8 cellular contexts compared by ENCODE assay signal in genomic region chr17:74429604-74430384, GRCh38. TPM values are rescaled to one million over a fixed set of nuclear protein-coding genes. Genes with fewer than 3 reads are reported as not detected.
DNase-seq lines count a peak whose midpoint lies in the region; ATAC-seq and TF ChIP-seq lines count a peak whose summit lies in the region.

No MANE protein-coding gene starts in this region.

- peak overlapping the region; percentile 81 to 98 for H3K9ac ChIP-seq in colonic mucosa (ENCODE audit: low read depth in 2 of 2, low read length in 2 of 2)

- H3K4me3 Mint-ChIP-seq in CD8-positive, alpha-beta T cell: peak overlapping the region; percentile 39

- DNase-seq in CD8-positive, alpha-beta T cell: no peak
- DNase-seq in colonic mucosa: peak; percentile 69
- DNase-seq in putamen (ENCODE audit: low spot score): no peak
- DNase-seq in NCI-H1436 treated with DMSO at 0.1 percent for 48 hours (lab: John Stamatoyannopoulos, UW): no peak
- no peak for DNase-seq in SIG-M5 treated with dmso at 0.1 percent for 504 hours (lab: John Stamatoyannopoulos, UW; ENCODE audit: unreplicated experiment)

- H3K9me3 ChIP-seq in CD8-positive, alpha-beta T cell (ENCODE audit: low read length): no peaks in the 10 kb centered on the region
- H3K9me3 ChIP-seq in colonic mucosa (no peaks in the 10 kb centered on the region), muscle layer of duodenum (ENCODE audit: control insufficient read depth in 1 of 2, low read length in 2 of 2) (no peaks in the 10 kb centered on the region)

- peaks cover 48% of the 10 kb centered on the region for H3K27me3 Mint-ChIP-seq in CD8-positive, alpha-beta T cell (ENCODE audit: low read depth)

- no peaks in the 10 kb centered on the region for H3K9me3 Mint-ChIP-seq in CD8-positive, alpha-beta T cell

- intact Hi-C loops in CD8-positive, alpha-beta T cell (cut with DNase I, micrococcal nuclease): no loop called here
- intact Hi-C loops in colonic mucosa (cut with DNase I): no loop called here

- no peak overlapping the region for H3K27ac ChIP-seq in CD8-positive, alpha-beta T cell (ENCODE audit: low read depth, low read length)
- H3K27ac ChIP-seq in colonic mucosa: peak overlapping the region; percentile 98
- H3K27ac ChIP-seq in muscle layer of duodenum (ENCODE audit: low read length): peak overlapping the region; percentile 78

- no peaks in the 10 kb centered on the region for H3K36me3 ChIP-seq in CD8-positive, alpha-beta T cell (ENCODE audit: insufficient read depth, low read length)
- H3K36me3 ChIP-seq in colonic mucosa (no peaks in the 10 kb centered on the region), muscle layer of duodenum (ENCODE audit: control insufficient read depth in 1 of 2, insufficient read depth in 2 of 2, low read length in 2 of 2) (no peaks in the 10 kb centered on the region)

- H3K27me3 ChIP-seq in CD8-positive, alpha-beta T cell (ENCODE audit: insufficient read depth, low read length): peaks cover 16% of the 10 kb centered on the region
- H3K27me3 ChIP-seq in colonic mucosa: no peaks in the 10 kb centered on the region
- peaks cover 10% of the 10 kb centered on the region for H3K27me3 ChIP-seq in muscle layer of duodenum (ENCODE audit: low read depth, low read length)

- no peak overlapping the region for H3K27ac Mint-ChIP-seq in CD8-positive, alpha-beta T cell

- POLR2A ChIA-PET in CD8-positive, alpha-beta T cell (lab: Charles Lee): interaction anchor here (0.9 kb wide), 1 partner anchor 11 kb away, joined by 4 read pairs; no protein-coding TSS in a partner anchor

- no peak for ATAC-seq in CD8-positive, alpha-beta T cell
- ATAC-seq in HG03060 (IDR thresholded peaks at IDR 0.05; ENCODE audit: low read depth, unreplicated experiment): peak; percentile 5
- ATAC-seq in GM21619 (IDR thresholded peaks at IDR 0.05; ENCODE audit: unreplicated experiment): no peak

- H3K4me1 Mint-ChIP-seq in CD8-positive, alpha-beta T cell (ENCODE audit: low read depth): peaks cover 13% of the 10 kb centered on the region

- TF ChIP-seq CTCF in CD8-positive, alpha-beta T cell (IDR thresholded peaks at IDR 0.05): no peak
- TF ChIP-seq CTCF in colonic mucosa (IDR thresholded peaks at IDR 0.05): no peak

- H3K36me3 Mint-ChIP-seq in CD8-positive, alpha-beta T cell: no peaks in the 10 kb centered on the region

- H3K4me1 ChIP-seq in CD8-positive, alpha-beta T cell (ENCODE audit: insufficient read depth, low read length): peaks cover 11% of the 10 kb centered on the region
- H3K4me1 ChIP-seq in colonic mucosa (peaks cover 19% of the 10 kb centered on the region), muscle layer of duodenum (ENCODE audit: control insufficient read depth in 1 of 2, insufficient read depth in 2 of 2, low read length in 2 of 2) (peaks cover 0 to 27% of the 10 kb centered on the region in 2 donors)

- H3K4me3 ChIP-seq in CD8-positive, alpha-beta T cell (ENCODE audit: low read depth, low read length): no peak overlapping the region
- H3K4me3 ChIP-seq in colonic mucosa: peak overlapping the region; percentile 81
- peak overlapping the region; percentile 44 to 86 for H3K4me3 ChIP-seq in muscle layer of duodenum (ENCODE audit: low read depth in 1 of 2, low read length in 2 of 2)

- CTCF ChIA-PET in CD8-positive, alpha-beta T cell (lab: Charles Lee): interaction anchor here (1.3 kb wide), 1 partner anchor 14 kb away, joined by 4 read pairs; no protein-coding TSS in a partner anchor

RNA-seq across cellular contexts. Expression of gene GPRC5C, which starts 2.1 kb away (rescaled TPM):
- total RNA-seq in CD8-positive, alpha-beta T cell: under 1 TPM in 1 of 2 experiments, not detected in 1; 0.33 TPM
- total RNA-seq in colonic mucosa: 100 to 1,000 TPM; 139 to 193 TPM

RNA-seq across cellular contexts. Expression of gene CD300A, which starts 36.6 kb away (rescaled TPM):
- total RNA-seq in CD8-positive, alpha-beta T cell: 1 to 10 TPM; 3.6 to 4.5 TPM
- 1 to 10 TPM; 3.1 to 5.6 TPM for total RNA-seq in colonic mucosa

Comparison
In these comparisons a context has a peak if more than half of its experiments do, and no peak if none do; other contexts are left out.
1. RNA of gene GPRC5C, which starts 2.1 kb away (total RNA-seq): 139 to 193 TPM in colonic mucosa; 0.33 TPM in CD8-positive, alpha-beta T cell; every median in the first group is over 100 times any median in the second.